25 cellular contexts compared by ENCODE assay signal in genomic region chr5:17327048-17327447, GRCh38.
DNase-seq lines count a peak whose midpoint lies in the region; ATAC-seq and TF ChIP-seq lines count a peak whose summit lies in the region.
"Had no signal": no experiment of that assay in that cellular context is flagged by ENCODE, and none has a peak within 500 bp of the region (broad histone marks: within the 10 kb centered on the region; RNA-seq: fewer than 3 reads in every experiment).

No MANE protein-coding gene starts in this region.

- H3K27ac ChIP-seq in SK-N-MC (peak overlapping the region; percentile 73), right cardiac atrium (ENCODE audit: low read length) (no peak overlapping the region), ovary (no peak overlapping the region)
- H3K27ac ChIP-seq: BLaER1 treated with 17β-estradiol and CSF1 and Interleukin-3, amounts not matched to agents 10 nM and 100 nM; RWPE1 had no signal

- intact Hi-C loops in right cardiac atrium (cut with DNase I) (no loop called here), ovary (cut with DNase I) (no loop called here)

- H3K4me1 ChIP-seq in right cardiac atrium (ENCODE audit: control insufficient read depth, insufficient read depth, low read length) (no peaks in the 10 kb centered on the region), ovary (ENCODE audit: insufficient read depth) (no peaks in the 10 kb centered on the region)
- H3K4me1 ChIP-seq: BLaER1 treated with 17β-estradiol and CSF1 and Interleukin-3, amounts not matched to agents 10 nM and 100 nM had no signal

- H3K4me3 ChIP-seq in SK-N-MC, result peak overlapping the region; percentile 40
- no peak overlapping the region for H3K4me3 ChIP-seq in right cardiac atrium (ENCODE audit: low read length)
- H3K4me3 ChIP-seq in ovary, result no peak overlapping the region
- H3K4me3 ChIP-seq: BLaER1 treated with 17β-estradiol and CSF1 and Interleukin-3, amounts not matched to agents 10 nM and 100 nM; K562 had no signal

- TF ChIP-seq CTCF in ovary (IDR thresholded peaks at IDR 0.05), result no peak

- H3K36me3 ChIP-seq in SK-N-MC (ENCODE audit: insufficient read depth, low read length) (no peaks in the 10 kb centered on the region), ovary (no peaks in the 10 kb centered on the region)
- H3K36me3 ChIP-seq: BLaER1 treated with 17β-estradiol and CSF1 and Interleukin-3, amounts not matched to agents 10 nM and 100 nM had no signal

- H3K9me3 ChIP-seq in SK-N-MC (ENCODE audit: low read depth, low read length) (no peaks in the 10 kb centered on the region), right cardiac atrium (ENCODE audit: control insufficient read depth, low read length) (peaks cover 2% of the 10 kb centered on the region), ovary (no peaks in the 10 kb centered on the region)
- H3K9me3 ChIP-seq: Caco-2, SK-N-SH had no signal

- H3K27me3 ChIP-seq in right cardiac atrium (ENCODE audit: control insufficient read depth, insufficient read depth) (no peaks in the 10 kb centered on the region), ovary (no peaks in the 10 kb centered on the region)
- H3K27me3 ChIP-seq: BLaER1 treated with 17β-estradiol and CSF1 and Interleukin-3, amounts not matched to agents 10 nM and 100 nM had no signal

- DNase-seq in DMS153 (lab: John Stamatoyannopoulos, UW), result peak; percentile 43
- DNase-seq in NCI-H128 (lab: John Stamatoyannopoulos, UW; ENCODE audit: unreplicated experiment), result peak; percentile 5
- DNase-seq in SK-N-MC (ENCODE audit: low read depth, low spot score), result no peak
- DNase-seq in left kidney (ENCODE audit: low read depth, low spot score), result peak; percentile 19
- no peak for DNase-seq in Ammon's horn (ENCODE audit: low spot score)
- no peak for DNase-seq in NCI-H2029 (lab: John Stamatoyannopoulos, UW)
- DNase-seq in right cardiac atrium, result no peak
- DNase-seq in ovary, result no peak
- DNase-seq: CD4-positive, alpha-beta memory T cell; EL; GF-D8; MM.1S; NCI-H1092; NCI-H1436 treated with DMSO at 0.1 percent for 48 hours; NCI-H1930; NCI-H2171 treated with DMSO at 0.1 percent for 48 hours; NCI-H446 treated with DMSO at 0.1 percent for 48 hours; NK-92 treated with Interleukin-12 subunit alpha and Interleukin-12 subunit beta, amount 100 ng/mL, for 24 hours; SHP77 treated with DMSO at 0.1 percent for 48 hours; SK-N-SH had no signal

- no peak for ATAC-seq in right cardiac atrium
- ATAC-seq: HepG2, K562 had no signal

- TF ChIP-seq EP300 in ovary (IDR thresholded peaks at IDR 0.05), result no peak

- TF ChIP-seq POLR2A in ovary (IDR thresholded peaks at IDR 0.05), result no peak

- 34% methylated on average over 9 of the region's 9 CpGs for WGBS in right cardiac atrium
- WGBS in ovary, 3 donors, result 50 to 63% (median 57%) methylated on average over 9 of the region's 9 CpGs

- H3K9ac ChIP-seq in SK-N-MC (ENCODE audit: insufficient read length), result no peak overlapping the region
- H3K9ac ChIP-seq: BLaER1 treated with 17β-estradiol and CSF1 and Interleukin-3, amounts not matched to agents 10 nM and 100 nM; SK-N-SH had no signal

Comparison
In these comparisons a context has a peak if more than half of its experiments do, and no peak if none do; other contexts are left out.
1. DNase-seq: peak in DMS153 (single experiment), NCI-H128 (single experiment) and left kidney (single experiment); none in SK-N-MC (single experiment), Ammon's horn (single experiment), NCI-H2029 (single experiment), right cardiac atrium (0 of 3) and ovary (0 of 5).